2 cellular contexts compared by ENCODE assay signal in the genomic region with DNA sequence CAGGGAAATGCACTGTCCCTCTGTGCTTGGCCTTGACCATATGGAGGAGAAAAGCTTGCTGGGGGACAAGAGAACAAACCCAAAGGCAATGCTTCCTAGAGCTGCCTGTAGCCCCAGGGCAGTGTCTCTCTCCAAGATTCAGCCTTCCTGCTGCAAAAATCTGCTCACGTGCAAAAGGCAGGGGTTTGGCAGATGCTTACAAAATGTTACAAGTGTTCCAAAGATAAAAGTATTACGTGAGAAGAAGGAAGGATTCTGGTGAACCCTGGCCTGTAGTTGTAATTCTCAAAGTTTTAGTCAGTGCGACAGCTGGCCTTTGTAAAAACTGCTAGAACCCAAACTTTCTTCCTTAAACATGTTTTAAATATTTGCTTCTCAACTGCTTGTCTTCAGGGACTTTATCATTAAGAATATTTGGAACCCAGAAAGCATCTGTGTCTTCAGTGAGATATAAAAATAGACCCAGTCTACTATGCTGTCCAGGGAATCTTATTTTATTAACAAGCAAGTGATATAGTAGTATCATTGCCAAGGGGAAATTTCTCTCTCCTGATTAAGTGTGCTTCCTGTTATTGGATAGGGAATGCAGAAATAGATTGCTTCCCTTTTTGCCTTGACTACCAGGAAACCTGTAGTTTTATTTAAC.
TF ChIP-seq lines count a peak whose summit lies in the region.

No MANE protein-coding gene starts in this region.

TF ChIP-seq in IMR-90, 13 proteins besides CTCF, POLR2A, EP300 and RAD21:
- TF ChIP-seq MAZ (IDR thresholded peaks at IDR 0.05; ENCODE audit: borderline replicate concordance, low read depth, low read length): no peak
- TF ChIP-seq BHLHE40 (IDR thresholded peaks at IDR 0.05; ENCODE audit: low read depth, low read length): peak; percentile 96

TF ChIP-seq in SK-N-SH, 30 proteins besides CTCF, POLR2A, EP300 and RAD21:
- TF ChIP-seq GABPA (IDR thresholded peaks at IDR 0.05; ENCODE audit: low read depth) (no peak), FOXJ3 (CRISPR knock-in tag; IDR thresholded peaks at IDR 0.05) (no peak), TEAD4 (IDR thresholded peaks at IDR 0.05; ENCODE audit: borderline replicate concordance, insufficient read depth) (no peak), NFIC (IDR thresholded peaks at IDR 0.05; ENCODE audit: borderline replicate concordance) (no peak), FOXM1 (IDR thresholded peaks at IDR 0.05; ENCODE audit: low read depth) (no peak), SIN3A (IDR thresholded peaks at IDR 0.05; ENCODE audit: borderline replicate concordance, low read depth, low read length) (no peak), CHD2 (IDR thresholded peaks at IDR 0.05; ENCODE audit: low read length, partially characterized antibody) (no peak), SMC3 (IDR thresholded peaks at IDR 0.05; ENCODE audit: low read depth, low read length) (no peak), POLR2AphosphoS5 (IDR thresholded peaks at IDR 0.05; ENCODE audit: low read depth, low read length) (no peak)
- TF ChIP-seq, protein P1, sequence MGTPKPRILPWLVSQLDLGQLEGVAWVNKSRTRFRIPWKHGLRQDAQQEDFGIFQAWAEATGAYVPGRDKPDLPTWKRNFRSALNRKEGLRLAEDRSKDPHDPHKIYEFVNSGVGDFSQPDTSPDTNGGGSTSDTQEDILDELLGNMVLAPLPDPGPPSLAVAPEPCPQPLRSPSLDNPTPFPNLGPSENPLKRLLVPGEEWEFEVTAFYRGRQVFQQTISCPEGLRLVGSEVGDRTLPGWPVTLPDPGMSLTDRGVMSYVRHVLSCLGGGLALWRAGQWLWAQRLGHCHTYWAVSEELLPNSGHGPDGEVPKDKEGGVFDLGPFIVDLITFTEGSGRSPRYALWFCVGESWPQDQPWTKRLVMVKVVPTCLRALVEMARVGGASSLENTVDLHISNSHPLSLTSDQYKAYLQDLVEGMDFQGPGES (IDR thresholded peaks at IDR 0.05; ENCODE audit: low read depth, low read length): no peak
- TF ChIP-seq, protein P2, sequence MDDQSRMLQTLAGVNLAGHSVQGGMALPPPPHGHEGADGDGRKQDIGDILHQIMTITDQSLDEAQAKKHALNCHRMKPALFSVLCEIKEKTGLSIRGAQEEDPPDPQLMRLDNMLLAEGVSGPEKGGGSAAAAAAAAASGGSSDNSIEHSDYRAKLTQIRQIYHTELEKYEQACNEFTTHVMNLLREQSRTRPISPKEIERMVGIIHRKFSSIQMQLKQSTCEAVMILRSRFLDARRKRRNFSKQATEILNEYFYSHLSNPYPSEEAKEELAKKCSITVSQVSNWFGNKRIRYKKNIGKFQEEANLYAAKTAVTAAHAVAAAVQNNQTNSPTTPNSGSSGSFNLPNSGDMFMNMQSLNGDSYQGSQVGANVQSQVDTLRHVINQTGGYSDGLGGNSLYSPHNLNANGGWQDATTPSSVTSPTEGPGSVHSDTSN (IDR thresholded peaks at IDR 0.05): no peak
TF ChIP-seq in SK-N-SH: peak in this region for 0.
